26 cellular contexts compared by ENCODE assay signal in genomic region chr1:166884971-166885370, GRCh38. TPM values are rescaled to one million over a fixed set of nuclear protein-coding genes. Genes with fewer than 3 reads are reported as not detected.
A peak's percentile ranks its signal among the peaks of the same experiment; 100 is the strongest.
DNase-seq lines count a peak whose midpoint lies in the region; ATAC-seq, FAIRE-seq and TF ChIP-seq lines count a peak whose summit lies in the region.
"Had no signal": no experiment of that assay in that cellular context is flagged by ENCODE, and none has a peak within 500 bp of the region (broad histone marks: within the 10 kb centered on the region; RNA-seq: fewer than 3 reads in every experiment).

No MANE protein-coding gene starts in this region.

- CTCF ChIA-PET in GM12878 (lab: Yijun Ruan, JAX), result interaction anchor here (4.2 kb wide), 1 partner anchor 174 kb away, joined by 31 read pairs; no protein-coding TSS in a partner anchor

- FAIRE-seq in GM12878 (lab: Jason Lieb, UNC), result no peak
- FAIRE-seq: A204.1, GM19239, H1, pancreas, RCC 7860 had no signal

- peaks cover 8% of the 10 kb centered on the region for H3K4me1 ChIP-seq in BLaER1
- H3K4me1 ChIP-seq in KMS-11 (ENCODE audit: low read depth, poor library complexity, severe bottlenecking), result peaks cover 10% of the 10 kb centered on the region
- H3K4me1 ChIP-seq in GM12878 (ENCODE audit: control insufficient read depth, insufficient read depth, low read length), result peaks cover 7% of the 10 kb centered on the region; the same call in 1 of the 2 replicates
- H3K4me1 ChIP-seq: adrenal gland, pancreas, uterus had no signal

- 65% methylated on average over 3 of the region's 3 CpGs for WGBS in GM12878 (ENCODE audit: insufficient coverage, insufficient replicate concordance, low lambda C conversion rate, missing lambda C conversion rate)

- no peak for TF ChIP-seq CTCF in KMS-11 (conservative IDR thresholded peaks at IDR 0.05; ENCODE audit: low read depth, low read length)
- no peak for TF ChIP-seq CTCF in GM12878 (IDR thresholded peaks at IDR 0.05 in 2 of 3, conservative IDR thresholded peaks at IDR 0.05 in 1 of 3; ENCODE audit: control insufficient read depth in 2 of 3, extremely low read depth in 1 of 3, insufficient read depth in 1 of 3, low read depth in 3 of 3, low read length in 3 of 3)
- TF ChIP-seq CTCF in coronary artery (IDR thresholded peaks at IDR 0.05), result no peak

- H3K9ac ChIP-seq in BLaER1, result no peak overlapping the region
- H3K9ac ChIP-seq in KMS-11, result no peak overlapping the region
- H3K9ac ChIP-seq in GM12878 (ENCODE audit: control insufficient read depth, insufficient read depth, low read length), result no peak overlapping the region

- in situ Hi-C loops in GM12878 (cut with MboI), result no loop called here

- RAD21 ChIA-PET in GM12878 (lab: Charles Lee; ENCODE audit: unreplicated experiment), result interaction anchor here (1.3 to 1.8 kb wide), 2 partner anchors 24 to 176 kb away, joined by 4 to 6 read pairs; no protein-coding TSS in a partner anchor

- no peak for DNase-seq in GM12878 (ENCODE audit: low read depth, low spot score)
- no peak for DNase-seq in NCI-H1417 (lab: John Stamatoyannopoulos, UW)
- DNase-seq in NCI-H1092 (lab: John Stamatoyannopoulos, UW), result no peak
- DNase-seq in coronary artery (ENCODE audit: low spot score), result no peak
- DNase-seq: central memory CD4-positive, alpha-beta T cell; HFFc6; Karpas-422; NCI-H1694; NCI-H446 treated with DMSO at 0.1 percent for 48 hours; SIG-M5; T1000; WERI-Rb-1 had no signal

- TF ChIP-seq RAD21 in GM12878 (IDR thresholded peaks at IDR 0.05; ENCODE audit: insufficient read depth, low read depth, low read length), result no peak

- H3K9me3 ChIP-seq in BLaER1, result peaks cover 4% of the 10 kb centered on the region; the same call in 1 of the 2 replicates
- no peaks in the 10 kb centered on the region for H3K9me3 ChIP-seq in GM12878 (replicated peaks; ENCODE audit: control insufficient read depth, insufficient read depth, low read length)
- H3K9me3 ChIP-seq: adrenal gland, left lung, pancreas, uterus had no signal

- SMC1A ChIA-PET in GM12878 (lab: Charles Lee; ENCODE audit: uncharacterized antibody, unreplicated experiment), result interaction anchor here (0.9 kb wide), 1 partner anchor 174 kb away, joined by 3 read pairs; no protein-coding TSS in a partner anchor

- H3K27ac ChIP-seq in BLaER1, result no peak overlapping the region
- no peak overlapping the region for H3K27ac ChIP-seq in KMS-11
- no peak overlapping the region for H3K27ac ChIP-seq in GM12878 (ENCODE audit: control insufficient read depth, insufficient read depth)
- no peak overlapping the region for H3K27ac ChIP-seq in coronary artery
- H3K27ac ChIP-seq: adrenal gland, HL-60, left lung, pancreas, skin epidermis, uterus, WERI-Rb-1 had no signal

- H4K20me1 ChIP-seq in BLaER1 (no peaks in the 10 kb centered on the region), KMS-11 (ENCODE audit: insufficient read depth) (no peaks in the 10 kb centered on the region), GM12878 (ENCODE audit: control insufficient read depth, insufficient read depth) (no peaks in the 10 kb centered on the region)

- intact Hi-C loops in GM12878 (cut with micrococcal nuclease; ENCODE audit: unreplicated experiment), result no loop called here

- H3K79me2 ChIP-seq in KMS-11 (ENCODE audit: insufficient read depth, low read depth), result no peaks in the 10 kb centered on the region
- no peaks in the 10 kb centered on the region for H3K79me2 ChIP-seq in GM12878 (ENCODE audit: control insufficient read depth, insufficient read depth, low read length)

- no peak for TF ChIP-seq EP300 in GM12878 (IDR thresholded peaks at IDR 0.05; ENCODE audit: borderline replicate concordance in 1 of 2, control insufficient read depth in 1 of 2, low read depth in 2 of 2, low read length in 2 of 2)

- no peak for TF ChIP-seq POLR2A in GM12878 (IDR thresholded peaks at IDR 0.05; ENCODE audit: low read depth, low read length)

- no TSS peak for BruUV-seq in GM12878 (replicated peaks; lab: Mats Ljungman, UMichigan)

- H3K4me2 ChIP-seq in BLaER1 (0 out of 2 replicates have a peak overlapping the region, but pooled peaks have one; percentile 17), KMS-11 (peak overlapping the region; percentile 8; the same call in 1 of the 2 replicates), GM12878 (ENCODE audit: control insufficient read depth, insufficient read depth) (no peak overlapping the region)

- POLR2A ChIA-PET in GM12878 (lab: Charles Lee), result no interaction called here

- no peaks in the 10 kb centered on the region for H3K36me3 ChIP-seq in BLaER1
- no peaks in the 10 kb centered on the region for H3K36me3 ChIP-seq in KMS-11 (ENCODE audit: insufficient read depth)
- H3K36me3 ChIP-seq in GM12878 (ENCODE audit: control insufficient read depth in 2 of 2, insufficient read depth in 2 of 2, low read length in 1 of 2), result no peaks in the 10 kb centered on the region
- H3K36me3 ChIP-seq: adrenal gland, left lung, pancreas, uterus, WERI-Rb-1 had no signal

- ATAC-seq in GM18867 (IDR thresholded peaks at IDR 0.05; ENCODE audit: unreplicated experiment), result peak; percentile 46
- ATAC-seq in GM12878, result peak; percentile 57
- no peak for ATAC-seq in HG02970 (IDR thresholded peaks at IDR 0.05; ENCODE audit: low FRiP score, unreplicated experiment)

- H3K4me3 ChIP-seq in BLaER1 (no peak overlapping the region), KMS-11 (IDR thresholded peaks at IDR 0.05; ENCODE audit: insufficient read depth, low read depth, low read length) (no peak overlapping the region), GM12878 (no peak overlapping the region), coronary artery (no peak overlapping the region)
- H3K4me3 ChIP-seq: adrenal gland, left lung, skin epidermis, uterus had no signal

- H3K27me3 ChIP-seq in BLaER1, result no peaks in the 10 kb centered on the region
- no peaks in the 10 kb centered on the region for H3K27me3 ChIP-seq in KMS-11 (ENCODE audit: insufficient read depth, low read depth)
- peaks cover 0 to 4% of the 10 kb centered on the region in 2 experiments; a peak in 1 of 4 replicates for H3K27me3 ChIP-seq in GM12878 (replicated peaks in 1 of 2; ENCODE audit: control insufficient read depth in 2 of 2, insufficient read depth in 2 of 2, low read length in 1 of 2)
- H3K27me3 ChIP-seq: pancreas, uterus had no signal

- no peak overlapping the region for H2AFZ ChIP-seq in KMS-11 (ENCODE audit: low read depth)
- H2AFZ ChIP-seq in GM12878 (ENCODE audit: control insufficient read depth, low read depth, low read length), result no peak overlapping the region

TF ChIP-seq in GM12878, 131 proteins besides CTCF, POLR2A, EP300 and RAD21 (continues in another document):
- peak; percentile 27; the same call in 1 of the 2 replicates for TF ChIP-seq RUNX3 (IDR thresholded peaks at IDR 0.05; ENCODE audit: low read length)

RNA-seq across cellular contexts. Expression of gene TADA1, which starts 8.9 kb away (rescaled TPM):
- total RNA-seq in GM12878 (2013; cell fraction: nucleolus; rRNA removed), result 18.3 and 18.9 TPM in 2 replicates
- 18.6 and 21.3 TPM in 2 replicates for total RNA-seq in GM12878 (2014; rRNA removed)
- total RNA-seq in GM12878 (2014; rRNA removed; fragmentation: Illumina TruSeq; extraction: Trizol), result 20.6 and 20.7 TPM in 2 replicates
- 15.1 and 15.2 TPM in 2 replicates for total RNA-seq in GM12878 (2021)
- polyA plus RNA-seq in GM12878 (2011; ENCODE audit: low read depth), result 12.6 TPM
- 34.6 and 36.4 TPM in 2 replicates for polyA plus RNA-seq in GM12878 (2011; rRNA removed)
- polyA plus RNA-seq in GM12878 (2011; cell fraction: cytosol; rRNA removed), result 19.1 and 27.0 TPM in 2 replicates
- polyA plus RNA-seq in GM12878 (2011; cell fraction: nucleus; rRNA removed), result 18.5 and 20.0 TPM in 2 replicates
- polyA plus RNA-seq in GM12878 (2012), result 13.3 and 14.4 TPM in 2 replicates
- 25.9 and 31.1 TPM in 2 replicates for polyA plus RNA-seq in GM12878 (2014; fragmentation: Illumina TruSeq; extraction: Trizol)
- polyA plus RNA-seq in GM12878 (2014; fragmentation: Nextera tagmentation; extraction: Ambion mirVana), result 10 to 100 TPM; 31.5 to 38.6 TPM
- polyA plus RNA-seq in GM12878 (2014; rRNA removed), result 13.1 and 15.3 TPM in 2 replicates
- 10 to 100 TPM; 27.1 to 30.2 TPM for polyA plus RNA-seq in GM12878 (2016; fragmentation: Nextera tagmentation; extraction: Ambion mirVana)
- polyA minus RNA-seq in GM12878 (2011; rRNA and poly(A)+ RNA removed), result 28.3 and 31.5 TPM in 2 replicates
- polyA minus RNA-seq in GM12878 (2011; cell fraction: cytosol; rRNA and poly(A)+ RNA removed), result 8.4 and 10.5 TPM in 2 replicates
- polyA minus RNA-seq in GM12878 (2011; cell fraction: nucleus; rRNA and poly(A)+ RNA removed), result 4.8 and 7.4 TPM in 2 replicates

RNA-seq across cellular contexts. Expression of gene POGK, which starts 45.7 kb away (rescaled TPM):
- 36.4 and 38.3 TPM in 2 replicates for total RNA-seq in GM12878 (2013; cell fraction: nucleolus; rRNA removed)
- total RNA-seq in GM12878 (2014; rRNA removed) (24.9 and 28.0 TPM in 2 replicates), GM12878 (2014; rRNA removed; fragmentation: Illumina TruSeq; extraction: Trizol) (29.1 and 30.1 TPM in 2 replicates), GM12878 (2021) (34.6 and 37.3 TPM in 2 replicates)
- polyA plus RNA-seq in GM12878 (2011; ENCODE audit: low read depth), result 7.6 TPM
- polyA plus RNA-seq in GM12878 (2011; rRNA removed) (12.8 and 13.9 TPM in 2 replicates), GM12878 (2014; fragmentation: Illumina TruSeq; extraction: Trizol) (27.7 and 27.8 TPM in 2 replicates), GM12878 (2014; fragmentation: Nextera tagmentation; extraction: Ambion mirVana) (1 to 10 TPM; 5.3 to 8.1 TPM), GM12878 (2014; rRNA removed) (16.2 and 17.6 TPM in 2 replicates), GM12878 (2016; fragmentation: Nextera tagmentation; extraction: Ambion mirVana) (10 to 100 TPM; 18.2 to 19.1 TPM)
- 13.0 and 13.5 TPM in 2 replicates for polyA plus RNA-seq in GM12878 (2011; cell fraction: cytosol; rRNA removed)
- 26.4 and 28.3 TPM in 2 replicates for polyA plus RNA-seq in GM12878 (2011; cell fraction: nucleus; rRNA removed)
- polyA plus RNA-seq in GM12878 (2012), result 11.2 and 12.3 TPM in 2 replicates
- 20.1 and 20.6 TPM in 2 replicates for polyA minus RNA-seq in GM12878 (2011; rRNA and poly(A)+ RNA removed)
- polyA minus RNA-seq in GM12878 (2011; cell fraction: cytosol; rRNA and poly(A)+ RNA removed), result 8.0 and 9.7 TPM in 2 replicates
- 15.0 and 24.9 TPM in 2 replicates for polyA minus RNA-seq in GM12878 (2011; cell fraction: nucleus; rRNA and poly(A)+ RNA removed)
